In genomic region chr19:38451629-38452028, GRCh38 we compare ENCODE assay signal across 28 cellular contexts. TPM values are rescaled to one million over a fixed set of nuclear protein-coding genes. Genes with fewer than 3 reads are reported as not detected.
"Had no signal": no experiment of that assay in that cellular context is flagged by ENCODE, and none has a peak within 500 bp of the region (broad histone marks: within the 10 kb centered on the region; RNA-seq: fewer than 3 reads in every experiment).

No MANE protein-coding gene starts in this region.

- H3K36me3 ChIP-seq: gastroesophageal sphincter, heart left ventricle, left lung, prostate gland, tibial artery had no signal

- DNase-seq: dorsolateral prefrontal cortex; effector CD4-positive, alpha-beta T cell; foreskin fibroblast; heart left ventricle; kidney; left lung; mesenchymal stem cell; mucosa of descending colon; naive B cell; right cardiac atrium; small intestine; stimulated activated CD4-positive, alpha-beta T cell treated with anti-CD3 and anti-CD28 coated beads, Interleukin-1b, Interleukin-23, amount 100 ng/mL, for 48 hours; stimulated activated CD4-positive, alpha-beta T cell treated with anti-CD3 and anti-CD28 coated beads, Interleukin-4, amount 100 ng/mL, for 1 hour; stimulated activated CD8-positive, alpha-beta memory T cell treated with anti-CD3 and anti-CD28 coated beads, Interleukin-4, amount 100 ng/mL, for 48 hours; stimulated activated naive CD4-positive, alpha-beta T cell; substantia nigra; testis; tibial artery had no signal

- H3K27ac ChIP-seq: dorsolateral prefrontal cortex, gastroesophageal sphincter, heart left ventricle, hepatocyte, left lung, prostate gland, testis, tibial artery had no signal

- H2AFZ ChIP-seq: hepatocyte had no signal

- H3K4me2 ChIP-seq: hepatocyte had no signal

- H3K27me3 Mint-ChIP-seq: type B pancreatic cell had no signal

- H3K4me3 ChIP-seq: dorsolateral prefrontal cortex, gastroesophageal sphincter, heart left ventricle, hepatocyte, left lung, mucosa of descending colon, prostate gland, tibial artery had no signal

- H3K4me3 Mint-ChIP-seq: mesothelial cell of epicardium; naive B cell; natural killer cell treated with Interleukin-12 subunit alpha and Interleukin-12 subunit beta and Interleukin-15 and Interleukin-18, amount 100 ng/mL, for 72 hours; neural crest cell; type B pancreatic cell had no signal

- H3K9me3 Mint-ChIP-seq: mesothelial cell of epicardium; natural killer cell treated with Interleukin-12 subunit alpha and Interleukin-12 subunit beta and Interleukin-15 and Interleukin-18, amount 100 ng/mL, for 72 hours; type B pancreatic cell had no signal

- H3K27me3 ChIP-seq: dorsolateral prefrontal cortex, heart left ventricle, hepatocyte, left lung, testis, tibial artery had no signal

- H3K4me1 Mint-ChIP-seq: mesothelial cell of epicardium, naive B cell, neural crest cell had no signal

- H3K4me1 ChIP-seq: gastroesophageal sphincter, heart left ventricle, left lung, prostate gland, testis, tibial artery had no signal

- ATAC-seq: gastroesophageal sphincter, left lung, mucosa of descending colon had no signal

- H3K27ac Mint-ChIP-seq: mesothelial cell of epicardium; naive B cell; natural killer cell treated with Interleukin-12 subunit alpha and Interleukin-12 subunit beta and Interleukin-15 and Interleukin-18, amount 100 ng/mL, for 72 hours; type B pancreatic cell had no signal

- H3K9me3 ChIP-seq: gastroesophageal sphincter, heart left ventricle, left lung, mucosa of descending colon, prostate gland, testis, tibial artery had no signal

RNA-seq across cellular contexts. Expression of gene RYR1, which starts 18.1 kb away (rescaled TPM):
- total RNA-seq: lung microvascular endothelial cell had no signal

RNA-seq across cellular contexts. Expression of gene RASGRP4, which starts 25.6 kb away (rescaled TPM):
- total RNA-seq: lung microvascular endothelial cell, osteocyte, renal cortical epithelial cell had no signal
- polyA plus RNA-seq: hepatocyte had no signal
